ENCODE assay signal across 15 cellular contexts in genomic region chr16:74760007-74760767, GRCh38. TPM values are rescaled to one million over a fixed set of nuclear protein-coding genes. Genes with fewer than 3 reads are reported as not detected.
DNase-seq lines count a peak whose midpoint lies in the region; ATAC-seq, FAIRE-seq and TF ChIP-seq lines count a peak whose summit lies in the region.
"Had no signal": no experiment of that assay in that cellular context is flagged by ENCODE, and none has a peak within 500 bp of the region (broad histone marks: within the 10 kb centered on the region; RNA-seq: fewer than 3 reads in every experiment).

No MANE protein-coding gene starts in this region.

- CTCF ChIA-PET in GM12878 (lab: Yijun Ruan, JAX): interaction anchor here (0.9 kb wide), 1 partner anchor 102 kb away, joined by 3 read pairs; no protein-coding TSS in a partner anchor

- H3K4me1 ChIP-seq in GM12878 (ENCODE audit: control insufficient read depth, insufficient read depth, low read length): no peaks in the 10 kb centered on the region
- H3K4me1 ChIP-seq: uterus had no signal

- H3K9me3 Mint-ChIP-seq in activated CD4-positive, alpha-beta T cell treated with anti-CD3 and anti-CD28 coated beads, Interleukin-2, amount 10 ng/mL, durations not matched to agents 24 days and 14 days: no peaks in the 10 kb centered on the region

- H3K9ac ChIP-seq in GM12878 (ENCODE audit: control insufficient read depth, insufficient read depth, low read length): no peak overlapping the region

- SMC1A ChIA-PET in GM12878 (lab: Charles Lee; ENCODE audit: uncharacterized antibody, unreplicated experiment): no interaction called here

- FAIRE-seq in GM12878 (lab: Jason Lieb, UNC): peak; percentile 31
- FAIRE-seq: A204.1 had no signal

- no peak for TF ChIP-seq POLR2A in GM12878 (IDR thresholded peaks at IDR 0.05; ENCODE audit: low read depth, low read length)

- H3K4me3 Mint-ChIP-seq in activated CD4-positive, alpha-beta T cell treated with anti-CD3 and anti-CD28 coated beads, Interleukin-2, amount 10 ng/mL, durations not matched to agents 24 days and 14 days: no peak overlapping the region

- no peaks in the 10 kb centered on the region; a peak in 1 of 4 replicates for H3K27me3 ChIP-seq in GM12878 (replicated peaks in 1 of 2; ENCODE audit: control insufficient read depth in 2 of 2, insufficient read depth in 2 of 2, low read length in 1 of 2)
- H3K27me3 ChIP-seq: uterus had no signal

- no peaks in the 10 kb centered on the region for H3K36me3 ChIP-seq in GM12878 (ENCODE audit: control insufficient read depth in 2 of 2, insufficient read depth in 2 of 2, low read length in 1 of 2)
- H3K36me3 ChIP-seq: uterus had no signal

- TF ChIP-seq RAD21 in GM12878 (IDR thresholded peaks at IDR 0.05; ENCODE audit: insufficient read depth, low read depth, low read length): no peak

- ATAC-seq in HG03060 (IDR thresholded peaks at IDR 0.05; ENCODE audit: low read depth, unreplicated experiment): peak; percentile 87
- ATAC-seq in GM12878: peak; percentile 87

- TF ChIP-seq CTCF in GM12878 (IDR thresholded peaks at IDR 0.05 in 2 of 3, conservative IDR thresholded peaks at IDR 0.05 in 1 of 3; ENCODE audit: control insufficient read depth in 2 of 3, extremely low read depth in 1 of 3, insufficient read depth in 1 of 3, low read depth in 3 of 3, low read length in 3 of 3): no peak

- POLR2A ChIA-PET in GM12878 (lab: Charles Lee): interaction anchor here (0.5 to 0.6 kb wide), 2 partner anchors 94 to 736 kb away, joined by 3 to 5 read pairs; partner anchors contain the start of gene RFWD3

- H3K9me3 ChIP-seq in GM12878 (replicated peaks; ENCODE audit: control insufficient read depth, insufficient read depth, low read length): no peaks in the 10 kb centered on the region
- H3K9me3 ChIP-seq: uterus had no signal

- in situ Hi-C loops in GM12878 (cut with MboI): no loop called here

- H3K4me3 ChIP-seq in GM12878: no peak overlapping the region
- H3K4me3 ChIP-seq: uterus had no signal

- no peak overlapping the region for H3K27ac Mint-ChIP-seq in activated CD4-positive, alpha-beta T cell treated with anti-CD3 and anti-CD28 coated beads, Interleukin-2, amount 10 ng/mL, durations not matched to agents 24 days and 14 days

- no peak overlapping the region for H3K4me2 ChIP-seq in GM12878 (ENCODE audit: control insufficient read depth, insufficient read depth)

- no peak overlapping the region for H3K27ac ChIP-seq in GM12878 (ENCODE audit: control insufficient read depth, insufficient read depth)
- H3K27ac ChIP-seq: uterus, VCaP had no signal

- peaks cover 2% of the 10 kb centered on the region for H3K27me3 Mint-ChIP-seq in activated CD4-positive, alpha-beta T cell treated with anti-CD3 and anti-CD28 coated beads, Interleukin-2, amount 10 ng/mL, durations not matched to agents 24 days and 14 days

- TF ChIP-seq EP300 in GM12878 (IDR thresholded peaks at IDR 0.05; ENCODE audit: borderline replicate concordance in 1 of 2, control insufficient read depth in 1 of 2, low read depth in 2 of 2, low read length in 2 of 2): no peak

- peak; percentile 60 for DNase-seq in activated CD4-positive, alpha-beta T cell treated with anti-CD3 and anti-CD28 coated beads, Interleukin-2, amount 10 ng/mL, durations not matched to agents 24 days and 14 days
- DNase-seq in activated CD4-positive, alpha-beta T cell treated with anti-CD3 and anti-CD28 coated beads, Interleukin-2, amount 50 U/mL, for 1 hour: no peak
- no peak for DNase-seq in GM12878 (ENCODE audit: low read depth, low spot score)
- peak; percentile 94 for DNase-seq in renal cortical epithelial cell (ENCODE audit: low read depth)
- DNase-seq in NCI-H82 treated with DMSO at 0.1 percent for 48 hours (lab: John Stamatoyannopoulos, UW; ENCODE audit: unreplicated experiment): no peak
- DNase-seq in GM19240 (ENCODE audit: insufficient read length, low spot score): no peak
- DNase-seq in activated naive CD4-positive, alpha-beta T cell (lab: John Stamatoyannopoulos, UW): no peak
- DNase-seq: mesendoderm, NCI-H2081, OCI-M1, uterus had no signal

- H3K4me1 Mint-ChIP-seq in activated CD4-positive, alpha-beta T cell treated with anti-CD3 and anti-CD28 coated beads, Interleukin-2, amount 10 ng/mL, durations not matched to agents 24 days and 14 days: no peaks in the 10 kb centered on the region

- no peaks in the 10 kb centered on the region for H3K79me2 ChIP-seq in GM12878 (ENCODE audit: control insufficient read depth, insufficient read depth, low read length)

- no peaks in the 10 kb centered on the region for H3K36me3 Mint-ChIP-seq in activated CD4-positive, alpha-beta T cell treated with anti-CD3 and anti-CD28 coated beads, Interleukin-2, amount 10 ng/mL, durations not matched to agents 24 days and 14 days (ENCODE audit: low read depth)

- 52% methylated on average over 11 of the region's 11 CpGs for WGBS in GM12878 (ENCODE audit: insufficient coverage, insufficient replicate concordance, low lambda C conversion rate, missing lambda C conversion rate)

- no TSS peak for BruUV-seq in GM12878 (replicated peaks; lab: Mats Ljungman, UMichigan)

- intact Hi-C loops in activated CD4-positive, alpha-beta T cell treated with anti-CD3 and anti-CD28 coated beads, Interleukin-2, amount 10 ng/mL, durations not matched to agents 24 days and 14 days (cut with micrococcal nuclease): no loop called here
- intact Hi-C loops in GM12878 (cut with micrococcal nuclease; ENCODE audit: unreplicated experiment): no loop called here

- H4K20me1 ChIP-seq in GM12878 (ENCODE audit: control insufficient read depth, insufficient read depth): no peaks in the 10 kb centered on the region

- H2AFZ ChIP-seq in GM12878 (ENCODE audit: control insufficient read depth, low read depth, low read length): peak overlapping the region; percentile 57

- RAD21 ChIA-PET in GM12878 (lab: Charles Lee; ENCODE audit: unreplicated experiment): no interaction called here

TF ChIP-seq in GM12878, 131 proteins besides CTCF, POLR2A, EP300 and RAD21 (continues in another document):
- no peak for TF ChIP-seq TBL1XR1 (IDR thresholded peaks at IDR 0.05; ENCODE audit: low read depth, low read length)
- peak; percentile 84 for TF ChIP-seq CREB1 (IDR thresholded peaks at IDR 0.05; ENCODE audit: low read depth)
- TF ChIP-seq RELA (IDR thresholded peaks at IDR 0.05; ENCODE audit: borderline replicate concordance, partially characterized antibody): peak; percentile 29
- no peak for TF ChIP-seq CEBPB (IDR thresholded peaks at IDR 0.05; ENCODE audit: borderline replicate concordance in 1 of 2, low read depth in 2 of 2, low read length in 2 of 2)
- TF ChIP-seq HDGF (IDR thresholded peaks at IDR 0.05): no peak
- TF ChIP-seq IRF4 (IDR thresholded peaks at IDR 0.05; ENCODE audit: low read depth, low read length): no peak
- TF ChIP-seq SUZ12 (IDR thresholded peaks at IDR 0.05; ENCODE audit: unreplicated experiment): no peak

RNA-seq across cellular contexts. Expression of gene FA2H, which starts 14.4 kb away (rescaled TPM):
- not detected in 2 replicates for total RNA-seq in activated CD4-positive, alpha-beta T cell treated with anti-CD3 and anti-CD28 coated beads, Interleukin-2, amount 10 ng/mL, durations not matched to agents 24 days and 14 days
- total RNA-seq in GM12878 (2013; cell fraction: nucleolus; rRNA removed): 0.29 and 0.93 TPM in 2 replicates
- 0.05 and 0.73 TPM in 2 replicates for total RNA-seq in GM12878 (2014; rRNA removed)
- total RNA-seq in GM12878 (2014; rRNA removed; fragmentation: Illumina TruSeq; extraction: Trizol): 0.18 and 0.60 TPM in 2 replicates
- 0.27 and 0.38 TPM in 2 replicates for total RNA-seq in GM12878 (2021)
- 1.1 TPM for polyA plus RNA-seq in GM12878 (2011; ENCODE audit: low read depth)
- polyA plus RNA-seq in GM12878 (2011; rRNA removed): 0.54 and 0.61 TPM in 2 replicates
- 0.09 and 0.27 TPM in 2 replicates for polyA plus RNA-seq in GM12878 (2011; cell fraction: cytosol; rRNA removed)
- polyA plus RNA-seq in GM12878 (2011; cell fraction: nucleus; rRNA removed): 0.06 and 0.79 TPM in 2 replicates
- 2.6 and 3.6 TPM in 2 replicates for polyA plus RNA-seq in GM12878 (2012)
- 0.66 and 16.7 TPM in 2 replicates for polyA plus RNA-seq in GM12878 (2014; fragmentation: Illumina TruSeq; extraction: Trizol)
- under 1 TPM in 1 of 2 experiments, not detected in 1; 0.05 TPM for polyA plus RNA-seq in GM12878 (2014; fragmentation: Nextera tagmentation; extraction: Ambion mirVana)
- 0.08 and 0.51 TPM in 2 replicates for polyA plus RNA-seq in GM12878 (2014; rRNA removed)
- not detected for polyA plus RNA-seq in GM12878 (2016; fragmentation: Nextera tagmentation; extraction: Ambion mirVana)
- not detected in 2 replicates for polyA minus RNA-seq in GM12878 (2011; rRNA and poly(A)+ RNA removed)
- not detected in 2 replicates for polyA minus RNA-seq in GM12878 (2011; cell fraction: cytosol; rRNA and poly(A)+ RNA removed)
- polyA minus RNA-seq in GM12878 (2011; cell fraction: nucleus; rRNA and poly(A)+ RNA removed): not detected in 2 replicates
- total RNA-seq in renal cortical epithelial cell: 0.20 and 1.7 TPM in 2 replicates
- total RNA-seq: G401, uterus had no signal

RNA-seq across cellular contexts. Expression of gene MLKL, which starts 59.5 kb away (rescaled TPM):
- 21.9 and 23.3 TPM in 2 replicates for total RNA-seq in activated CD4-positive, alpha-beta T cell treated with anti-CD3 and anti-CD28 coated beads, Interleukin-2, amount 10 ng/mL, durations not matched to agents 24 days and 14 days
- 32.5 and 34.3 TPM in 2 replicates for total RNA-seq in GM12878 (2013; cell fraction: nucleolus; rRNA removed)
- total RNA-seq in GM12878 (2014; rRNA removed) (10.2 and 12.5 TPM in 2 replicates), GM12878 (2014; rRNA removed; fragmentation: Illumina TruSeq; extraction: Trizol) (11.6 and 12.2 TPM in 2 replicates), GM12878 (2021) (11.6 and 12.0 TPM in 2 replicates), renal cortical epithelial cell (11.8 and 19.8 TPM in 2 replicates)
- 6.5 TPM for polyA plus RNA-seq in GM12878 (2011; ENCODE audit: low read depth)
- polyA plus RNA-seq in GM12878 (2011; rRNA removed) (14.5 and 15.0 TPM in 2 replicates), GM12878 (2014; fragmentation: Illumina TruSeq; extraction: Trizol) (13.3 and 16.1 TPM in 2 replicates), GM12878 (2014; fragmentation: Nextera tagmentation; extraction: Ambion mirVana) (1 to 10 TPM; 3.8 to 5.2 TPM), GM12878 (2014; rRNA removed) (11.5 and 12.0 TPM in 2 replicates), GM12878 (2016; fragmentation: Nextera tagmentation; extraction: Ambion mirVana) (10 to 100 TPM in 1 of 2 experiments, 1 to 10 TPM in 1; 9.9 to 10.9 TPM)
- polyA plus RNA-seq in GM12878 (2011; cell fraction: cytosol; rRNA removed): 8.6 TPM in 2 replicates
- polyA plus RNA-seq in GM12878 (2011; cell fraction: nucleus; rRNA removed): 17.7 and 21.6 TPM in 2 replicates
- 7.3 and 8.7 TPM in 2 replicates for polyA plus RNA-seq in GM12878 (2012)
- polyA minus RNA-seq in GM12878 (2011; rRNA and poly(A)+ RNA removed): 8.1 and 10.8 TPM in 2 replicates
- 3.1 TPM in 2 replicates for polyA minus RNA-seq in GM12878 (2011; cell fraction: cytosol; rRNA and poly(A)+ RNA removed)
- 7.5 and 8.9 TPM in 2 replicates for polyA minus RNA-seq in GM12878 (2011; cell fraction: nucleus; rRNA and poly(A)+ RNA removed)
- total RNA-seq: G401 had no signal

Comparison
In these comparisons a context has a peak if more than half of its experiments do, and no peak if none do; other contexts are left out.
1. DNase-seq: peak in activated CD4-positive, alpha-beta T cell treated with anti-CD3 and anti-CD28 coated beads, Interleukin-2, amount 10 ng/mL, durations not matched to agents 24 days and 14 days (single experiment) and renal cortical epithelial cell (single experiment); none in activated CD4-positive, alpha-beta T cell treated with anti-CD3 and anti-CD28 coated beads, Interleukin-2, amount 50 U/mL, for 1 hour (single experiment), GM12878 (single experiment), NCI-H82 treated with DMSO at 0.1 percent for 48 hours (single experiment), GM19240 (single experiment) and activated naive CD4-positive, alpha-beta T cell (0 of 4).